ENCODE assay signal across 23 cellular contexts in genomic region chr9:93818795-93819472, GRCh38.
"Had no signal": no experiment of that assay in that cellular context is flagged by ENCODE, and none has a peak within 500 bp of the region (broad histone marks: within the 10 kb centered on the region; RNA-seq: fewer than 3 reads in every experiment).

No MANE protein-coding gene starts in this region.

- H3K4me3 Mint-ChIP-seq: activated CD8-positive, alpha-beta T cell treated with anti-CD3 and anti-CD28 coated beads for 36 hours; activated naive CD8-positive, alpha-beta T cell; activated T-cell treated with anti-CD3 and anti-CD28 coated beads, Interleukin-2, amount 50 U/mL, for 72 hours; endodermal cell; natural killer cell treated with Interleukin-12 subunit alpha and Interleukin-12 subunit beta and Interleukin-15 and Interleukin-18, amount 100 ng/mL, for 72 hours; stimulated activated naive CD8-positive, alpha-beta T cell treated with anti-CD3 and anti-CD28 coated beads, Interleukin-15, amount 100 ng/mL, for 72 hours; WTC11 had no signal

- H3K9me3 ChIP-seq: lower lobe of right lung, suprapubic skin, transverse colon had no signal

- DNase-seq: activated CD4-positive, alpha-beta T cell treated with anti-CD3 and anti-CD28 coated beads for 48 hours; activated CD8-positive, alpha-beta memory T cell treated with anti-CD3 and anti-CD28 coated beads, Interleukin-2, amount 50 U/mL, for 4 hours; activated CD8-positive, alpha-beta T cell treated with anti-CD3 and anti-CD28 coated beads for 36 hours; activated gamma-delta T cell treated with Interleukin-2 at 50 U/mL for 16 hours; activated T-cell treated with anti-CD3 and anti-CD28 coated beads, Interleukin-2, amount 50 U/mL, for 72 hours; dermis blood vessel endothelial cell; endodermal cell; foreskin fibroblast; glutamatergic neuron; hypothalamus; islet precursor cell; left colon; lower lobe of right lung; nucleus accumbens; stimulated activated CD4-positive, alpha-beta T cell treated with anti-CD3 and anti-CD28 coated beads, Interleukin-2, amount 100 ng/mL, for 24 hours; stimulated activated naive CD8-positive, alpha-beta T cell treated with anti-CD3 and anti-CD28 coated beads, Interleukin-15, amount 100 ng/mL, for 72 hours; transverse colon had no signal

- ATAC-seq: activated CD8-positive, alpha-beta T cell treated with anti-CD3 and anti-CD28 coated beads for 36 hours; activated T-cell treated with anti-CD3 and anti-CD28 coated beads, Interleukin-2, amount 50 U/mL, for 72 hours; left colon; lower lobe of right lung; stimulated activated naive CD8-positive, alpha-beta T cell treated with anti-CD3 and anti-CD28 coated beads, Interleukin-15, amount 100 ng/mL, for 72 hours; WTC11 had no signal

- H3K4me1 ChIP-seq: lower lobe of right lung, right atrium auricular region, suprapubic skin, transverse colon had no signal

- H3K4me3 ChIP-seq: lower lobe of right lung, right atrium auricular region, suprapubic skin, transverse colon had no signal

- H3K36me3 Mint-ChIP-seq: activated naive CD8-positive, alpha-beta T cell; natural killer cell treated with Interleukin-12 subunit alpha and Interleukin-12 subunit beta and Interleukin-15 and Interleukin-18, amount 100 ng/mL, for 72 hours had no signal

- H3K27ac Mint-ChIP-seq: activated CD8-positive, alpha-beta T cell treated with anti-CD3 and anti-CD28 coated beads for 36 hours; activated naive CD8-positive, alpha-beta T cell; activated T-cell treated with anti-CD3 and anti-CD28 coated beads, Interleukin-2, amount 50 U/mL, for 72 hours; endodermal cell; natural killer cell treated with Interleukin-12 subunit alpha and Interleukin-12 subunit beta and Interleukin-15 and Interleukin-18, amount 100 ng/mL, for 72 hours; WTC11 had no signal

- H3K9me3 Mint-ChIP-seq: activated T-cell treated with anti-CD3 and anti-CD28 coated beads, Interleukin-2, amount 50 U/mL, for 72 hours; natural killer cell treated with Interleukin-12 subunit alpha and Interleukin-12 subunit beta and Interleukin-15 and Interleukin-18, amount 100 ng/mL, for 72 hours; stimulated activated naive CD8-positive, alpha-beta T cell treated with anti-CD3 and anti-CD28 coated beads, Interleukin-15, amount 100 ng/mL, for 72 hours had no signal

- H3K36me3 ChIP-seq: lower lobe of right lung, right atrium auricular region, suprapubic skin, transverse colon had no signal

- H3K27ac ChIP-seq: epithelial cell of prostate, lower lobe of right lung, right atrium auricular region, suprapubic skin, transverse colon had no signal

- H3K4me1 Mint-ChIP-seq: stimulated activated naive CD8-positive, alpha-beta T cell treated with anti-CD3 and anti-CD28 coated beads, Interleukin-15, amount 100 ng/mL, for 72 hours had no signal

- H3K27me3 ChIP-seq: transverse colon had no signal
